12 cellular contexts compared by ENCODE assay signal in the genomic region with DNA sequence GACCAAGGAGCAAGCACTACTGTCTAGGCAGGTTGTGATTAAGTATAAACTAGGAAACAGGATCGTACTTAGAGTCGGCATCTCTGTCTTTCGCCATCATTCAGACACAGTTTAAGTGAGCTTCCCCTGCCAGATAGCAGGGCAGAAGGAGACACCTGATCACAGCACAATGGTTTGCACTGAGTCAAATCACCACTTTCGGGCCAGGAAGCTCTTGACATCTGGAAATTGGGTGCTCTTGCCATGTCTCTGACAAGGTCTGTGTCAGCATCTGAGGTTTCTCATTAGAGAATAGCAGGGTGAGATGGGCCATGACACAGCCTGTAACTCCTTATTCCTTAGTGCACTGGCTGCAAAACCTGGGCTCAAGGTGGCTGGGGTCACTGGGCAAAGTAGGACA. TPM values are rescaled to one million over a fixed set of nuclear protein-coding genes. Genes with fewer than 3 reads are reported as not detected.
DNase-seq lines count a peak whose midpoint lies in the region; ATAC-seq lines count a peak whose summit lies in the region.
"Had no signal": no experiment of that assay in that cellular context is flagged by ENCODE, and none has a peak within 500 bp of the region (broad histone marks: within the 10 kb centered on the region; RNA-seq: fewer than 3 reads in every experiment).

No MANE protein-coding gene starts in this region.

- H3K27ac Mint-ChIP-seq in CD8-positive, alpha-beta memory T cell, result peak overlapping the region; percentile 20 to 94 (median 82)
- H3K27ac Mint-ChIP-seq in effector memory CD8-positive, alpha-beta T cell, result peak overlapping the region; percentile 69 to 92

- H3K27ac ChIP-seq in CD8-positive, alpha-beta memory T cell (ENCODE audit: low read depth, low read length), result no peak overlapping the region

- H3K27me3 ChIP-seq in CD8-positive, alpha-beta memory T cell (ENCODE audit: insufficient read depth, low read length, poor library complexity, severe bottlenecking), result no peaks in the 10 kb centered on the region

- POLR2A ChIA-PET in CD8-positive, alpha-beta memory T cell (lab: Charles Lee), result no interaction called here

- no peaks in the 10 kb centered on the region for H3K9me3 ChIP-seq in CD8-positive, alpha-beta memory T cell (ENCODE audit: low read length)

- ATAC-seq in GM19043 (IDR thresholded peaks at IDR 0.05; ENCODE audit: low read depth, unreplicated experiment), result peak; percentile 58
- ATAC-seq in HG03045 (IDR thresholded peaks at IDR 0.05; ENCODE audit: unreplicated experiment), result peak; percentile 38
- ATAC-seq in effector memory CD8-positive, alpha-beta T cell (replicated peaks), result peak; percentile 30
- ATAC-seq: K562 had no signal

- H3K4me3 ChIP-seq in CD8-positive, alpha-beta memory T cell (ENCODE audit: low read length), result no peak overlapping the region
- H3K4me3 ChIP-seq: K562 had no signal

- no peaks in the 10 kb centered on the region for H3K36me3 ChIP-seq in CD8-positive, alpha-beta memory T cell (ENCODE audit: insufficient read depth, low read length)

- H3K4me1 ChIP-seq in CD8-positive, alpha-beta memory T cell (ENCODE audit: insufficient read depth, low read length), result peaks cover 19% of the 10 kb centered on the region

- no peak for DNase-seq in CD8-positive, alpha-beta memory T cell
- DNase-seq in effector memory CD8-positive, alpha-beta T cell, result no peak
- DNase-seq in NCI-H69 (lab: John Stamatoyannopoulos, UW) (no peak), mucosa of gallbladder (ENCODE audit: low spot score) (no peak), SKM-1 treated with dmso at 0.1 percent for 144 hours (lab: John Stamatoyannopoulos, UW; ENCODE audit: unreplicated experiment) (no peak), GOT3 (lab: John Stamatoyannopoulos, UW) (no peak)
- DNase-seq: activated CD4-positive, alpha-beta T cell treated with anti-CD3 and anti-CD28 coated beads, Interleukin-2, amount 50 U/mL, for 4 hours; nucleus accumbens had no signal

- no peaks in the 10 kb centered on the region for H3K9me3 Mint-ChIP-seq in CD8-positive, alpha-beta memory T cell
- no peaks in the 10 kb centered on the region for H3K9me3 Mint-ChIP-seq in effector memory CD8-positive, alpha-beta T cell
- H3K9me3 Mint-ChIP-seq: CD4-positive, CD25-positive, alpha-beta regulatory T cell had no signal

- peaks cover 17 to 27% (median 21%) of the 10 kb centered on the region in 3 donors for H3K36me3 Mint-ChIP-seq in CD8-positive, alpha-beta memory T cell
- peaks cover 63% of the 10 kb centered on the region for H3K36me3 Mint-ChIP-seq in effector memory CD8-positive, alpha-beta T cell (ENCODE audit: insufficient read depth)
- H3K36me3 Mint-ChIP-seq: CD4-positive, CD25-positive, alpha-beta regulatory T cell had no signal

- CTCF ChIA-PET in CD8-positive, alpha-beta memory T cell (lab: Charles Lee), result interaction anchor here (2.2 kb wide), 1 partner anchor 14 kb away, joined by 11 read pairs; no protein-coding TSS in a partner anchor

- H3K4me3 Mint-ChIP-seq in CD8-positive, alpha-beta memory T cell, result peak overlapping the region; percentile 38 to 82 (median 58)
- peak overlapping the region; percentile 73 to 100 for H3K4me3 Mint-ChIP-seq in effector memory CD8-positive, alpha-beta T cell
- H3K4me3 Mint-ChIP-seq: CD4-positive, CD25-positive, alpha-beta regulatory T cell had no signal

- H3K27me3 Mint-ChIP-seq in CD8-positive, alpha-beta memory T cell, result peaks cover 0 to 2% of the 10 kb centered on the region in 2 donors
- H3K27me3 Mint-ChIP-seq in effector memory CD8-positive, alpha-beta T cell, result no peaks in the 10 kb centered on the region

- H3K4me1 Mint-ChIP-seq in CD8-positive, alpha-beta memory T cell, result peaks cover 86 to 93% (median 92%) of the 10 kb centered on the region in 3 donors
- peaks cover 82 to 92% of the 10 kb centered on the region in 2 donors for H3K4me1 Mint-ChIP-seq in effector memory CD8-positive, alpha-beta T cell (ENCODE audit: low read depth in 2 of 2)

RNA-seq across cellular contexts. Expression of a gene that starts 8.3 kb away (rescaled TPM):
- total RNA-seq in CD8-positive, alpha-beta memory T cell, result 1 to 10 TPM; 1.6 to 2.1 TPM
- 25.7 TPM for polyA plus RNA-seq in CD8-positive, alpha-beta memory T cell
- 3.4 TPM for total RNA-seq in mucosa of gallbladder
